In genomic region chr2:172084484-172084733, GRCh38 we compare ENCODE assay signal across 8 cellular contexts.
DNase-seq lines count a peak whose midpoint lies in the region; ATAC-seq and TF ChIP-seq lines count a peak whose summit lies in the region.

No MANE protein-coding gene starts in this region.

- no peak for TF ChIP-seq CTCF in AG09309 (IDR thresholded peaks at IDR 0.05; ENCODE audit: control insufficient read depth, insufficient read depth, low read depth, low read length, missing control alignments)

- no peaks in the 10 kb centered on the region for H3K9me3 ChIP-seq in iPS-15b (ENCODE audit: control insufficient read depth, insufficient read depth, low read length)

- H3K36me3 ChIP-seq in iPS-15b (ENCODE audit: control insufficient read depth, insufficient read depth, low read length), result no peaks in the 10 kb centered on the region

- ATAC-seq in GM21619 (IDR thresholded peaks at IDR 0.05; ENCODE audit: unreplicated experiment) (peak; percentile 9), HG03139 (IDR thresholded peaks at IDR 0.05; ENCODE audit: unreplicated experiment) (no peak), HG03045 (IDR thresholded peaks at IDR 0.05; ENCODE audit: unreplicated experiment) (no peak), GM21447 (IDR thresholded peaks at IDR 0.05; ENCODE audit: unreplicated experiment) (no peak)

- DNase-seq in AG09309 (ENCODE audit: low read depth), result no peak
- peak; percentile 56 for DNase-seq in SKM-1 (lab: John Stamatoyannopoulos, UW; ENCODE audit: unreplicated experiment)
- DNase-seq in inferior parietal cortex (ENCODE audit: extremely low spot score), result no peak

- H3K4me1 ChIP-seq in iPS-15b (ENCODE audit: control insufficient read depth, insufficient read depth, low read length), result peaks cover 12% of the 10 kb centered on the region

- peaks cover 98% of the 10 kb centered on the region for H3K27me3 ChIP-seq in iPS-15b (ENCODE audit: control insufficient read depth, insufficient read depth, low read length)

- no peak overlapping the region for H3K9ac ChIP-seq in iPS-15b (ENCODE audit: low read depth, low read length)

- H3K4me3 ChIP-seq in AG09309 (ENCODE audit: control insufficient read depth, low read depth, low read length) (peak overlapping the region; percentile 72), iPS-15b (ENCODE audit: low read depth, low read length) (peak overlapping the region; percentile 71)
